1 cellular context compared by ENCODE assay signal in the genomic region with DNA sequence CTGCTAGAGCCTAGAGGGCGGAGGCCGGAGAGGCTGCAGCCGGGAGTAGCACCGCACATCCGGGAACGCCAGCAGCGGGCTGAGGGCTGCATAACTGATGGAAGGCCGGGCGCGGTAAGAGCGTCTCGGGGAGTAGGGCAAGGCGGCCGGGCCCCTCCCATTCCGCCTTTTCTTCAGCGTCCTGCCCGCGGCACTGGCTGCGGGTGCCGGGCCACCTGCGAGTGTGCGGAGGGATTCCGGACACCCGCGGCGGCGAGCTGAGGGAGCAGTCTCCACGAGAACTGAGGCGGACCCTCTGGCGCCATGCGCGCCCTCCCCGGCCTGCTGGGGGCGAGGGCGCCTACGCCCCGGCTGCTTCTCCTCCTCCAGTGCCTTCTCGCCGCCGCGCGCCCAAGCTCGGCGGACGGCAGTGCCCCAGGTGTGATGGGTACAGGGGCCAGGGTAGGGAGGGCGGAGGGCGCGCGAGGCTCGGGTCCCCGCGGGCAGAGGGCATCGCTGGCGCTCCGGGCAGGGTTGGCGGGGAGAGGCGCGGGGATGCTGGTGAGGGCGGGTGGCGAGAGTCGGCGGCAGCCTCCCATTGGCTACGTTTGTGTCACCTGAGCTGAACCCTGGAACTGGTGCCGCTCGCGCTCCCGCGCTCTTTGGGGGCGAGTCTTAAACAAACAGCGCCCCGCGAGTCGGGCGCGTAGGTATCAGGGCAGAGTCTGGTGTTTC.
TF ChIP-seq lines count a peak whose summit lies in the region.

No MANE protein-coding gene starts in this region.

TF ChIP-seq in HepG2, 621 proteins besides CTCF, POLR2A, EP300 and RAD21 (continued from another document and continues in another):
- TF ChIP-seq, protein P1, sequence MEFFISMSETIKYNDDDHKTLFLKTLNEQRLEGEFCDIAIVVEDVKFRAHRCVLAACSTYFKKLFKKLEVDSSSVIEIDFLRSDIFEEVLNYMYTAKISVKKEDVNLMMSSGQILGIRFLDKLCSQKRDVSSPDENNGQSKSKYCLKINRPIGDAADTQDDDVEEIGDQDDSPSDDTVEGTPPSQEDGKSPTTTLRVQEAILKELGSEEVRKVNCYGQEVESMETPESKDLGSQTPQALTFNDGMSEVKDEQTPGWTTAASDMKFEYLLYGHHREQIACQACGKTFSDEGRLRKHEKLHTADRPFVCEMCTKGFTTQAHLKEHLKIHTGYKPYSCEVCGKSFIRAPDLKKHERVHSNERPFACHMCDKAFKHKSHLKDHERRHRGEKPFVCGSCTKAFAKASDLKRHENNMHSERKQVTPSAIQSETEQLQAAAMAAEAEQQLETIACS (CRISPR knock-in tag; IDR thresholded peaks at IDR 0.05): peak; percentile 60; the same call in 1 of the 2 replicates
- TF ChIP-seq ZFP82 (CRISPR knock-in tag; IDR thresholded peaks at IDR 0.05; ENCODE audit: borderline replicate concordance) (peak; percentile 83; the same call in 1 of the 2 replicates), SIX4 (CRISPR knock-in tag; IDR thresholded peaks at IDR 0.05) (peak; percentile 42; the same call in 1 of the 2 replicates), FOXO1 (CRISPR knock-in tag; IDR thresholded peaks at IDR 0.05) (peak; percentile 38), YEATS2 (CRISPR knock-in tag; IDR thresholded peaks at IDR 0.05; ENCODE audit: borderline replicate concordance) (peak; percentile 63), ZNF496 (CRISPR knock-in tag; IDR thresholded peaks at IDR 0.05; ENCODE audit: insufficient replicate concordance) (no peak), GLI4 (CRISPR knock-in tag; IDR thresholded peaks at IDR 0.05; ENCODE audit: borderline replicate concordance) (peak; percentile 91; the same call in 1 of the 2 replicates), ZMYM4 (CRISPR knock-in tag; IDR thresholded peaks at IDR 0.05) (peak; percentile 95), ZNF782 (CRISPR knock-in tag; IDR thresholded peaks at IDR 0.05; ENCODE audit: borderline replicate concordance) (peak; percentile 88; the same call in 1 of the 2 replicates), NCOA2 (CRISPR knock-in tag; IDR thresholded peaks at IDR 0.05) (peak; percentile 46; the same call in 1 of the 2 replicates), MZF1 (CRISPR knock-in tag; IDR thresholded peaks at IDR 0.05; ENCODE audit: borderline replicate concordance) (no peak), ZNF235 (CRISPR knock-in tag; IDR thresholded peaks at IDR 0.05; ENCODE audit: borderline replicate concordance) (no peak), SKI (IDR thresholded peaks at IDR 0.05; ENCODE audit: partially characterized antibody) (peak; percentile 29), ZNF878 (CRISPR knock-in tag; IDR thresholded peaks at IDR 0.05) (no peak; the same call in none of the 2 replicates), ZNF337 (CRISPR knock-in tag; IDR thresholded peaks at IDR 0.05; ENCODE audit: borderline replicate concordance, low read depth) (no peak), KDM1A (CRISPR knock-in tag; IDR thresholded peaks at IDR 0.05) (peak; percentile 10; the same call in 1 of the 2 replicates), ZNF652 (CRISPR knock-in tag; IDR thresholded peaks at IDR 0.05; ENCODE audit: borderline replicate concordance, low read depth) (no peak)
- TF ChIP-seq, protein P2, sequence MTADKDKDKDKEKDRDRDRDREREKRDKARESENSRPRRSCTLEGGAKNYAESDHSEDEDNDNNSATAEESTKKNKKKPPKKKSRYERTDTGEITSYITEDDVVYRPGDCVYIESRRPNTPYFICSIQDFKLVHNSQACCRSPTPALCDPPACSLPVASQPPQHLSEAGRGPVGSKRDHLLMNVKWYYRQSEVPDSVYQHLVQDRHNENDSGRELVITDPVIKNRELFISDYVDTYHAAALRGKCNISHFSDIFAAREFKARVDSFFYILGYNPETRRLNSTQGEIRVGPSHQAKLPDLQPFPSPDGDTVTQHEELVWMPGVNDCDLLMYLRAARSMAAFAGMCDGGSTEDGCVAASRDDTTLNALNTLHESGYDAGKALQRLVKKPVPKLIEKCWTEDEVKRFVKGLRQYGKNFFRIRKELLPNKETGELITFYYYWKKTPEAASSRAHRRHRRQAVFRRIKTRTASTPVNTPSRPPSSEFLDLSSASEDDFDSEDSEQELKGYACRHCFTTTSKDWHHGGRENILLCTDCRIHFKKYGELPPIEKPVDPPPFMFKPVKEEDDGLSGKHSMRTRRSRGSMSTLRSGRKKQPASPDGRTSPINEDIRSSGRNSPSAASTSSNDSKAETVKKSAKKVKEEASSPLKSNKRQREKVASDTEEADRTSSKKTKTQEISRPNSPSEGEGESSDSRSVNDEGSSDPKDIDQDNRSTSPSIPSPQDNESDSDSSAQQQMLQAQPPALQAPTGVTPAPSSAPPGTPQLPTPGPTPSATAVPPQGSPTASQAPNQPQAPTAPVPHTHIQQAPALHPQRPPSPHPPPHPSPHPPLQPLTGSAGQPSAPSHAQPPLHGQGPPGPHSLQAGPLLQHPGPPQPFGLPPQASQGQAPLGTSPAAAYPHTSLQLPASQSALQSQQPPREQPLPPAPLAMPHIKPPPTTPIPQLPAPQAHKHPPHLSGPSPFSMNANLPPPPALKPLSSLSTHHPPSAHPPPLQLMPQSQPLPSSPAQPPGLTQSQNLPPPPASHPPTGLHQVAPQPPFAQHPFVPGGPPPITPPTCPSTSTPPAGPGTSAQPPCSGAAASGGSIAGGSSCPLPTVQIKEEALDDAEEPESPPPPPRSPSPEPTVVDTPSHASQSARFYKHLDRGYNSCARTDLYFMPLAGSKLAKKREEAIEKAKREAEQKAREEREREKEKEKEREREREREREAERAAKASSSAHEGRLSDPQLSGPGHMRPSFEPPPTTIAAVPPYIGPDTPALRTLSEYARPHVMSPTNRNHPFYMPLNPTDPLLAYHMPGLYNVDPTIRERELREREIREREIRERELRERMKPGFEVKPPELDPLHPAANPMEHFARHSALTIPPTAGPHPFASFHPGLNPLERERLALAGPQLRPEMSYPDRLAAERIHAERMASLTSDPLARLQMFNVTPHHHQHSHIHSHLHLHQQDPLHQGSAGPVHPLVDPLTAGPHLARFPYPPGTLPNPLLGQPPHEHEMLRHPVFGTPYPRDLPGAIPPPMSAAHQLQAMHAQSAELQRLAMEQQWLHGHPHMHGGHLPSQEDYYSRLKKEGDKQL (CRISPR knock-in tag; IDR thresholded peaks at IDR 0.05; ENCODE audit: low read depth): no peak
- TF ChIP-seq, protein P3, sequence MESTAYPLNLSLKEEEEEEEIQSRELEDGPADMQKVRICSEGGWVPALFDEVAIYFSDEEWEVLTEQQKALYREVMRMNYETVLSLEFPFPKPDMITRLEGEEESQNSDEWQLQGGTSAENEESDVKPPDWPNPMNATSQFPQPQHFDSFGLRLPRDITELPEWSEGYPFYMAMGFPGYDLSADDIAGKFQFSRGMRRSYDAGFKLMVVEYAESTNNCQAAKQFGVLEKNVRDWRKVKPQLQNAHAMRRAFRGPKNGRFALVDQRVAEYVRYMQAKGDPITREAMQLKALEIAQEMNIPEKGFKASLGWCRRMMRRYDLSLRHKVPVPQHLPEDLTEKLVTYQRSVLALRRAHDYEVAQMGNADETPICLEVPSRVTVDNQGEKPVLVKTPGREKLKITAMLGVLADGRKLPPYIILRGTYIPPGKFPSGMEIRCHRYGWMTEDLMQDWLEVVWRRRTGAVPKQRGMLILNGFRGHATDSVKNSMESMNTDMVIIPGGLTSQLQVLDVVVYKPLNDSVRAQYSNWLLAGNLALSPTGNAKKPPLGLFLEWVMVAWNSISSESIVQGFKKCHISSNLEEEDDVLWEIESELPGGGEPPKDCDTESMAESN (CRISPR knock-in tag; conservative IDR thresholded peaks at IDR 0.05): peak; percentile 93
- TF ChIP-seq, protein P4, sequence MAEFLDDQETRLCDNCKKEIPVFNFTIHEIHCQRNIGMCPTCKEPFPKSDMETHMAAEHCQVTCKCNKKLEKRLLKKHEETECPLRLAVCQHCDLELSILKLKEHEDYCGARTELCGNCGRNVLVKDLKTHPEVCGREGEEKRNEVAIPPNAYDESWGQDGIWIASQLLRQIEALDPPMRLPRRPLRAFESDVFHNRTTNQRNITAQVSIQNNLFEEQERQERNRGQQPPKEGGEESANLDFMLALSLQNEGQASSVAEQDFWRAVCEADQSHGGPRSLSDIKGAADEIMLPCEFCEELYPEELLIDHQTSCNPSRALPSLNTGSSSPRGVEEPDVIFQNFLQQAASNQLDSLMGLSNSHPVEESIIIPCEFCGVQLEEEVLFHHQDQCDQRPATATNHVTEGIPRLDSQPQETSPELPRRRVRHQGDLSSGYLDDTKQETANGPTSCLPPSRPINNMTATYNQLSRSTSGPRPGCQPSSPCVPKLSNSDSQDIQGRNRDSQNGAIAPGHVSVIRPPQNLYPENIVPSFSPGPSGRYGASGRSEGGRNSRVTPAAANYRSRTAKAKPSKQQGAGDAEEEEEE (CRISPR knock-in tag; IDR thresholded peaks at IDR 0.05; ENCODE audit: borderline replicate concordance): no peak
- TF ChIP-seq, protein P5, sequence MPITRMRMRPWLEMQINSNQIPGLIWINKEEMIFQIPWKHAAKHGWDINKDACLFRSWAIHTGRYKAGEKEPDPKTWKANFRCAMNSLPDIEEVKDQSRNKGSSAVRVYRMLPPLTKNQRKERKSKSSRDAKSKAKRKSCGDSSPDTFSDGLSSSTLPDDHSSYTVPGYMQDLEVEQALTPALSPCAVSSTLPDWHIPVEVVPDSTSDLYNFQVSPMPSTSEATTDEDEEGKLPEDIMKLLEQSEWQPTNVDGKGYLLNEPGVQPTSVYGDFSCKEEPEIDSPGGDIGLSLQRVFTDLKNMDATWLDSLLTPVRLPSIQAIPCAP (CRISPR knock-in tag; IDR thresholded peaks at IDR 0.05; ENCODE audit: low read depth): 0 out of 2 replicates have a peak, but pooled peaks have one; percentile 43
- TF ChIP-seq, protein P6, sequence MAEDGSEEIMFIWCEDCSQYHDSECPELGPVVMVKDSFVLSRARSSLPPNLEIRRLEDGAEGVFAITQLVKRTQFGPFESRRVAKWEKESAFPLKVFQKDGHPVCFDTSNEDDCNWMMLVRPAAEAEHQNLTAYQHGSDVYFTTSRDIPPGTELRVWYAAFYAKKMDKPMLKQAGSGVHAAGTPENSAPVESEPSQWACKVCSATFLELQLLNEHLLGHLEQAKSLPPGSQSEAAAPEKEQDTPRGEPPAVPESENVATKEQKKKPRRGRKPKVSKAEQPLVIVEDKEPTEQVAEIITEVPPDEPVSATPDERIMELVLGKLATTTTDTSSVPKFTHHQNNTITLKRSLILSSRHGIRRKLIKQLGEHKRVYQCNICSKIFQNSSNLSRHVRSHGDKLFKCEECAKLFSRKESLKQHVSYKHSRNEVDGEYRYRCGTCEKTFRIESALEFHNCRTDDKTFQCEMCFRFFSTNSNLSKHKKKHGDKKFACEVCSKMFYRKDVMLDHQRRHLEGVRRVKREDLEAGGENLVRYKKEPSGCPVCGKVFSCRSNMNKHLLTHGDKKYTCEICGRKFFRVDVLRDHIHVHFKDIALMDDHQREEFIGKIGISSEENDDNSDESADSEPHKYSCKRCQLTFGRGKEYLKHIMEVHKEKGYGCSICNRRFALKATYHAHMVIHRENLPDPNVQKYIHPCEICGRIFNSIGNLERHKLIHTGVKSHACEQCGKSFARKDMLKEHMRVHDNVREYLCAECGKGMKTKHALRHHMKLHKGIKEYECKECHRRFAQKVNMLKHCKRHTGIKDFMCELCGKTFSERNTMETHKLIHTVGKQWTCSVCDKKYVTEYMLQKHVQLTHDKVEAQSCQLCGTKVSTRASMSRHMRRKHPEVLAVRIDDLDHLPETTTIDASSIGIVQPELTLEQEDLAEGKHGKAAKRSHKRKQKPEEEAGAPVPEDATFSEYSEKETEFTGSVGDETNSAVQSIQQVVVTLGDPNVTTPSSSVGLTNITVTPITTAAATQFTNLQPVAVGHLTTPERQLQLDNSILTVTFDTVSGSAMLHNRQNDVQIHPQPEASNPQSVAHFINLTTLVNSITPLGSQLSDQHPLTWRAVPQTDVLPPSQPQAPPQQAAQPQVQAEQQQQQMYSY (CRISPR knock-in tag; IDR thresholded peaks at IDR 0.05): 0 out of 2 replicates have a peak, but pooled peaks have one; percentile 32
- TF ChIP-seq, protein P7, sequence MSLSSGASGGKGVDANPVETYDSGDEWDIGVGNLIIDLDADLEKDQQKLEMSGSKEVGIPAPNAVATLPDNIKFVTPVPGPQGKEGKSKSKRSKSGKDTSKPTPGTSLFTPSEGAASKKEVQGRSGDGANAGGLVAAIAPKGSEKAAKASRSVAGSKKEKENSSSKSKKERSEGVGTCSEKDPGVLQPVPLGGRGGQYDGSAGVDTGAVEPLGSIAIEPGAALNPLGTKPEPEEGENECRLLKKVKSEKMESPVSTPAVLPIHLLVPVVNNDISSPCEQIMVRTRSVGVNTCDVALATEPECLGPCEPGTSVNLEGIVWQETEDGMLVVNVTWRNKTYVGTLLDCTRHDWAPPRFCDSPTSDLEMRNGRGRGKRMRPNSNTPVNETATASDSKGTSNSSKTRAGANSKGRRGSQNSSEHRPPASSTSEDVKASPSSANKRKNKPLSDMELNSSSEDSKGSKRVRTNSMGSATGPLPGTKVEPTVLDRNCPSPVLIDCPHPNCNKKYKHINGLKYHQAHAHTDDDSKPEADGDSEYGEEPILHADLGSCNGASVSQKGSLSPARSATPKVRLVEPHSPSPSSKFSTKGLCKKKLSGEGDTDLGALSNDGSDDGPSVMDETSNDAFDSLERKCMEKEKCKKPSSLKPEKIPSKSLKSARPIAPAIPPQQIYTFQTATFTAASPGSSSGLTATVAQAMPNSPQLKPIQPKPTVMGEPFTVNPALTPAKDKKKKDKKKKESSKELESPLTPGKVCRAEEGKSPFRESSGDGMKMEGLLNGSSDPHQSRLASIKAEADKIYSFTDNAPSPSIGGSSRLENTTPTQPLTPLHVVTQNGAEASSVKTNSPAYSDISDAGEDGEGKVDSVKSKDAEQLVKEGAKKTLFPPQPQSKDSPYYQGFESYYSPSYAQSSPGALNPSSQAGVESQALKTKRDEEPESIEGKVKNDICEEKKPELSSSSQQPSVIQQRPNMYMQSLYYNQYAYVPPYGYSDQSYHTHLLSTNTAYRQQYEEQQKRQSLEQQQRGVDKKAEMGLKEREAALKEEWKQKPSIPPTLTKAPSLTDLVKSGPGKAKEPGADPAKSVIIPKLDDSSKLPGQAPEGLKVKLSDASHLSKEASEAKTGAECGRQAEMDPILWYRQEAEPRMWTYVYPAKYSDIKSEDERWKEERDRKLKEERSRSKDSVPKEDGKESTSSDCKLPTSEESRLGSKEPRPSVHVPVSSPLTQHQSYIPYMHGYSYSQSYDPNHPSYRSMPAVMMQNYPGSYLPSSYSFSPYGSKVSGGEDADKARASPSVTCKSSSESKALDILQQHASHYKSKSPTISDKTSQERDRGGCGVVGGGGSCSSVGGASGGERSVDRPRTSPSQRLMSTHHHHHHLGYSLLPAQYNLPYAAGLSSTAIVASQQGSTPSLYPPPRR (CRISPR knock-in tag; IDR thresholded peaks at IDR 0.05; ENCODE audit: borderline replicate concordance): peak; percentile 66; the same call in 1 of the 2 replicates
- TF ChIP-seq, protein P8, sequence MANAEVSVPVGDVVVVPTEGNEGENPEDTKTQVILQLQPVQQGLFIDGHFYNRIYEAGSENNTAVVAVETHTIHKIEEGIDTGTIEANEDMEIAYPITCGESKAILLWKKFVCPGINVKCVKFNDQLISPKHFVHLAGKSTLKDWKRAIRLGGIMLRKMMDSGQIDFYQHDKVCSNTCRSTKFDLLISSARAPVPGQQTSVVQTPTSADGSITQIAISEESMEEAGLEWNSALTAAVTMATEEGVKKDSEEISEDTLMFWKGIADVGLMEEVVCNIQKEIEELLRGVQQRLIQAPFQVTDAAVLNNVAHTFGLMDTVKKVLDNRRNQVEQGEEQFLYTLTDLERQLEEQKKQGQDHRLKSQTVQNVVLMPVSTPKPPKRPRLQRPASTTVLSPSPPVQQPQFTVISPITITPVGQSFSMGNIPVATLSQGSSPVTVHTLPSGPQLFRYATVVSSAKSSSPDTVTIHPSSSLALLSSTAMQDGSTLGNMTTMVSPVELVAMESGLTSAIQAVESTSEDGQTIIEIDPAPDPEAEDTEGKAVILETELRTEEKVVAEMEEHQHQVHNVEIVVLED (CRISPR knock-in tag; IDR thresholded peaks at IDR 0.05; ENCODE audit: borderline replicate concordance): peak; percentile 53; the same call in 1 of the 2 replicates
